Comparison of ENCODE assay signal across 8 cellular contexts in genomic region chr2:73175663-73176204, GRCh38. TPM values are rescaled to one million over a fixed set of nuclear protein-coding genes. Genes with fewer than 3 reads are reported as not detected.
DNase-seq lines count a peak whose midpoint lies in the region; ATAC-seq lines count a peak whose summit lies in the region.

No MANE protein-coding gene starts in this region.

- peak; percentile 73 for DNase-seq in Daoy (ENCODE audit: low read depth)
- peak; percentile 33 for DNase-seq in KG1 (lab: John Stamatoyannopoulos, UW)
- peak; percentile 60 for DNase-seq in central memory CD4-positive, alpha-beta T cell
- peak; percentile 22 for DNase-seq in inferior parietal cortex (ENCODE audit: extremely low spot score)
- DNase-seq in stimulated activated CD4-positive, alpha-beta T cell treated with anti-CD3 and anti-CD28 coated beads, Interleukin-12 subunit alpha, Interleukin-12 subunit beta, amount 100 ng/mL, for 4 hours: peak; percentile 66

- ATAC-seq in activated CD4-positive, CD25-positive, alpha-beta regulatory T cell treated with anti-CD3 and anti-CD28 coated beads, Interleukin-2, amount 50 U/mL, for 24 hours: peak; percentile 9 to 22
- no peak for ATAC-seq in GM19463 (IDR thresholded peaks at IDR 0.05; ENCODE audit: unreplicated experiment)
- no peak for ATAC-seq in HG03196 (IDR thresholded peaks at IDR 0.05; ENCODE audit: unreplicated experiment)

RNA-seq across cellular contexts. Expression of gene NOTO, which starts 26.6 kb away (rescaled TPM):
- total RNA-seq in Daoy (2014; rRNA removed; shearing (Covaris generic)): not detected in 2 replicates

RNA-seq across cellular contexts. Expression of gene SMYD5, which starts 38.3 kb away (rescaled TPM):
- total RNA-seq in Daoy (2014; rRNA removed; shearing (Covaris generic)): 31.5 and 31.9 TPM in 2 replicates

RNA-seq across cellular contexts. Expression of gene PRADC1, which starts 57.3 kb away (rescaled TPM):
- 21.5 and 30.8 TPM in 2 replicates for total RNA-seq in Daoy (2014; rRNA removed; shearing (Covaris generic))

RNA-seq across cellular contexts. Expression of gene CCT7, which starts 58.4 kb away (rescaled TPM):
- 695 and 763 TPM in 2 replicates for total RNA-seq in Daoy (2014; rRNA removed; shearing (Covaris generic))

Comparison
In these comparisons a context has a peak if more than half of its experiments do, and no peak if none do; other contexts are left out.
1. DNase-seq: peak in every context shown above with its lines; median percentile 73 in Daoy; 66 in stimulated activated CD4-positive, alpha-beta T cell treated with anti-CD3 and anti-CD28 coated beads, Interleukin-12 subunit alpha, Interleukin-12 subunit beta, amount 100 ng/mL, for 4 hours; 60 in central memory CD4-positive, alpha-beta T cell; 33 in KG1; 22 in inferior parietal cortex.
2. ATAC-seq: peak in activated CD4-positive, CD25-positive, alpha-beta regulatory T cell treated with anti-CD3 and anti-CD28 coated beads, Interleukin-2, amount 50 U/mL, for 24 hours (2 of 2); none in GM19463 (single experiment) and HG03196 (single experiment).